8 cellular contexts compared by ENCODE assay signal in the genomic region with DNA sequence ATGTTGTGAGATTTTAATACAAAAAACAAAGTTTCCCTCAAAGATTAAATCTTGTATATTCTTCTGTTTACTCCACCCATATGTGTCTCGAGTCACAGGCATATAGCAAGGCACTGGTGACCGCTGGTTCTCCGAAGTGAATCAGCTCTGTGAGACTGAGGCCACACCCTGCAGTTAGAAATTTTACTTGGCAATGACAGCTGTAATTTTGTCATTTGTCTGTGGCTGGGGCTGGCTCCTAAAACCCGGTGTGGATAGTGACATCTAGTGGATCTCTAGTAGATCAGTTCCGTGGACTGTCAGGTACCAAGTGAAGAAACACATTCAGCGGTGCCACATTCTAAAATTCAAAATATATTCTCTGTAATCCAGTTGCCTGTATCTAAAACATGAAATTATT.
DNase-seq lines count a peak whose midpoint lies in the region; ATAC-seq, FAIRE-seq and TF ChIP-seq lines count a peak whose summit lies in the region.

No MANE protein-coding gene starts in this region.

- no peaks in the 10 kb centered on the region for H3K9me1 ChIP-seq in keratinocyte (ENCODE audit: control insufficient read depth, extremely low read depth, insufficient read depth, low read length)

- peaks cover 5% of the 10 kb centered on the region for H3K4me1 Mint-ChIP-seq in T-helper 2 cell treated with Interferon-gamma antibody and Interleukin-4, amounts not matched to agents 5 μg/mL and 100 μg/mL, for 36 hours (ENCODE audit: low read depth)

- dilution Hi-C loops in keratinocyte (cut with MboI; ENCODE audit: extremely low pct_ligation_motif_present, low sequenced_read_pairs): no loop called here

- H3K9me3 Mint-ChIP-seq in T-helper 2 cell treated with Interferon-gamma antibody and Interleukin-4, amounts not matched to agents 5 μg/mL and 100 μg/mL, for 36 hours: no peaks in the 10 kb centered on the region

- H2AFZ ChIP-seq in keratinocyte (ENCODE audit: control insufficient read depth, low read length): no peak overlapping the region

- peak; percentile 19 to 67 (median 59) for TF ChIP-seq CTCF in keratinocyte (optimal IDR thresholded peaks at IDR 0.05 in 1 of 3, IDR thresholded peaks at IDR 0.05 in 1 of 3, conservative IDR thresholded peaks at IDR 0.05 in 1 of 3; ENCODE audit: extremely low read depth in 1 of 3, insufficient read depth in 2 of 3, low read length in 3 of 3)

- H3K4me2 ChIP-seq in keratinocyte (ENCODE audit: control insufficient read depth, extremely low read depth, insufficient read depth, low read depth, low read length): peak overlapping the region; percentile 20

- FAIRE-seq in keratinocyte (lab: Jason Lieb, UNC): peak; percentile 94

- H3K27me3 ChIP-seq in H7 (ENCODE audit: control insufficient read depth, insufficient read depth, low read length) (no peaks in the 10 kb centered on the region; the same call in 1 of the 2 replicates), keratinocyte (ENCODE audit: control insufficient read depth, extremely low read depth, insufficient read depth, low read length) (no peaks in the 10 kb centered on the region)

- peak overlapping the region; percentile 72 for H3K27ac Mint-ChIP-seq in T-helper 2 cell treated with Interferon-gamma antibody and Interleukin-4, amounts not matched to agents 5 μg/mL and 100 μg/mL, for 36 hours

- no peaks in the 10 kb centered on the region for H3K9me3 ChIP-seq in keratinocyte (ENCODE audit: control insufficient read depth, low read depth, low read length)

- peak overlapping the region; percentile 56 for H3K27ac ChIP-seq in keratinocyte (ENCODE audit: control insufficient read depth, insufficient read depth, low read length)

- DNase-seq in DMS79 (lab: John Stamatoyannopoulos, UW) (peak; percentile 48), H7 (peak; percentile 75), NCI-H1694 (lab: John Stamatoyannopoulos, UW) (peak; percentile 47), T47D (ENCODE audit: low read depth in 1 of 2, low spot score in 1 of 2) (peak; percentile 71 to 78), keratinocyte (ENCODE audit: low read depth, low spot score) (no peak)
- peak; percentile 52 for DNase-seq in T-helper 2 cell treated with Interferon-gamma antibody and Interleukin-4, amounts not matched to agents 5 μg/mL and 100 μg/mL, for 36 hours (ENCODE audit: low spot score)
- DNase-seq in stimulated activated CD4-positive, alpha-beta T cell treated with anti-CD3 and anti-CD28 coated beads, Interleukin-4, amount 100 ng/mL, for 24 hours: peak; percentile 66

- peaks cover 2% of the 10 kb centered on the region; the same call in 1 of the 2 replicates for H3K36me3 ChIP-seq in H7 (replicated peaks; ENCODE audit: control insufficient read depth, insufficient read depth, low read length)
- peaks cover 21% of the 10 kb centered on the region in 2 experiments for H3K36me3 ChIP-seq in keratinocyte (ENCODE audit: control insufficient read depth in 2 of 2, extremely low read depth in 1 of 2, insufficient read depth in 2 of 2, low read length in 2 of 2)

- peaks cover 12% of the 10 kb centered on the region for H3K4me1 ChIP-seq in keratinocyte (ENCODE audit: control insufficient read depth, extremely low read depth, insufficient read depth, low read length)

- H3K4me3 ChIP-seq in H7 (ENCODE audit: insufficient read depth, low read depth, low read length) (no peak overlapping the region), keratinocyte (ENCODE audit: control insufficient read depth in 2 of 3, extremely low read depth in 1 of 3, insufficient read depth in 2 of 3, low read depth in 1 of 3, low read length in 3 of 3) (no peak overlapping the region)

- H3K27me3 Mint-ChIP-seq in T-helper 2 cell treated with Interferon-gamma antibody and Interleukin-4, amounts not matched to agents 5 μg/mL and 100 μg/mL, for 36 hours (ENCODE audit: low read depth): peaks cover 4% of the 10 kb centered on the region

- no peak overlapping the region for H3K9ac ChIP-seq in keratinocyte (ENCODE audit: control insufficient read depth, extremely low read depth, insufficient read depth, low read length)

- H3K36me3 Mint-ChIP-seq in T-helper 2 cell treated with Interferon-gamma antibody and Interleukin-4, amounts not matched to agents 5 μg/mL and 100 μg/mL, for 36 hours (ENCODE audit: low read depth): no peaks in the 10 kb centered on the region

- H3K79me2 ChIP-seq in keratinocyte (ENCODE audit: control insufficient read depth, insufficient read depth, low read length): peaks cover 37% of the 10 kb centered on the region

- no peak for ATAC-seq in GM19023 (IDR thresholded peaks at IDR 0.05; ENCODE audit: unreplicated experiment)

- peak overlapping the region; percentile 30 for H3K4me3 Mint-ChIP-seq in T-helper 2 cell treated with Interferon-gamma antibody and Interleukin-4, amounts not matched to agents 5 μg/mL and 100 μg/mL, for 36 hours

- no peaks in the 10 kb centered on the region for H4K20me1 ChIP-seq in keratinocyte (ENCODE audit: control insufficient read depth, extremely low read depth, insufficient read depth, low read length)

- in situ Hi-C loops in T47D (cut with HindIII; ENCODE audit: low pct_unique_long_range_greater_than_20kb, low sequenced_read_pairs): no loop called here
